In genomic region chr1:59477286-59477685, GRCh38 we compare ENCODE assay signal across 12 cellular contexts.
A peak's percentile ranks its signal among the peaks of the same experiment; 100 is the strongest.
DNase-seq lines count a peak whose midpoint lies in the region; ATAC-seq and TF ChIP-seq lines count a peak whose summit lies in the region.
"Had no signal": no experiment of that assay in that cellular context is flagged by ENCODE, and none has a peak within 500 bp of the region (broad histone marks: within the 10 kb centered on the region; RNA-seq: fewer than 3 reads in every experiment).

No MANE protein-coding gene starts in this region.

- no peaks in the 10 kb centered on the region for H3K9me1 ChIP-seq in IMR-90 (ENCODE audit: insufficient read depth, low read length)

- no peak overlapping the region for H3K4me3 Mint-ChIP-seq in activated CD8-positive, alpha-beta T cell treated with anti-CD3 and anti-CD28 coated beads, Interleukin-2, amount 10 ng/mL, durations not matched to agents 7 days and 5 days
- H3K4me3 Mint-ChIP-seq: brain, nephron, T-cell had no signal

- no peak overlapping the region for H2AK5ac ChIP-seq in IMR-90 (ENCODE audit: low read depth, low read length)

- POLR2A ChIA-PET in IMR-90 (lab: Charles Lee; ENCODE audit: unreplicated experiment), result no interaction called here
- POLR2A ChIA-PET in activated CD8-positive, alpha-beta T cell treated with anti-CD3 and anti-CD28 coated beads, Interleukin-2, amount 10 ng/mL, durations not matched to agents 7 days and 5 days (lab: Charles Lee), result interaction anchor here (0.7 kb wide), 1 partner anchor 88 kb away, joined by 4 read pairs; no protein-coding TSS in a partner anchor

- H3K27me3 ChIP-seq in IMR-90 (ENCODE audit: control insufficient read depth, insufficient read depth, low read length) (no peaks in the 10 kb centered on the region), right lobe of liver (no peaks in the 10 kb centered on the region)

- dilution Hi-C loops in IMR-90 (cut with HindIII; ENCODE audit: low sequenced_read_pairs, unreplicated experiment), result no loop called here

- no peak overlapping the region for H2BK15ac ChIP-seq in IMR-90 (ENCODE audit: low read depth, low read length)

- no peaks in the 10 kb centered on the region; a peak in 1 of 4 replicates for H3K79me1 ChIP-seq in IMR-90 (ENCODE audit: low read depth in 1 of 2, low read length in 2 of 2)

- BruUV-seq in IMR-90 (replicated peaks; lab: Mats Ljungman, UMichigan), result no TSS peak

- H3K4ac ChIP-seq in IMR-90 (ENCODE audit: low read depth, low read length), result no peak overlapping the region

- peak overlapping the region; percentile 37 for H3K27ac Mint-ChIP-seq in activated CD8-positive, alpha-beta T cell treated with anti-CD3 and anti-CD28 coated beads, Interleukin-2, amount 10 ng/mL, durations not matched to agents 7 days and 5 days
- H3K27ac Mint-ChIP-seq: brain, nephron, T-cell had no signal

- peaks cover 19% of the 10 kb centered on the region for H3K4me1 Mint-ChIP-seq in activated CD8-positive, alpha-beta T cell treated with anti-CD3 and anti-CD28 coated beads, Interleukin-2, amount 10 ng/mL, durations not matched to agents 7 days and 5 days (ENCODE audit: low read depth)

- H3K4me1 ChIP-seq in IMR-90 (ENCODE audit: control insufficient read depth, insufficient read depth, low read length), result peaks cover 4% of the 10 kb centered on the region; the same call in 1 of the 2 replicates
- H3K4me1 ChIP-seq in right lobe of liver, result peaks cover 0 to 64% (median 17%) of the 10 kb centered on the region in 4 donors

- H3K36me3 Mint-ChIP-seq in activated CD8-positive, alpha-beta T cell treated with anti-CD3 and anti-CD28 coated beads, Interleukin-2, amount 10 ng/mL, durations not matched to agents 7 days and 5 days (ENCODE audit: low read depth), result peaks cover 3% of the 10 kb centered on the region

- H3K14ac ChIP-seq in IMR-90 (replicated peaks; ENCODE audit: low read depth, low read length), result no peak overlapping the region

- no peak overlapping the region for H2BK120ac ChIP-seq in IMR-90 (ENCODE audit: low read depth, low read length)

- H3K56ac ChIP-seq in IMR-90 (ENCODE audit: extremely low read depth, insufficient read depth, low read length), result no peak overlapping the region

- intact Hi-C loops in IMR-90 (cut with micrococcal nuclease) (no loop called here), right lobe of liver (cut with DNase I) (no loop called here)

- in situ Hi-C loops in IMR-90 (cut with MboI; ENCODE audit: low sequenced_read_pairs), result no loop called here

- ATAC-seq in IMR-90 (ENCODE audit: low read depth), result no peak
- ATAC-seq in activated CD8-positive, alpha-beta T cell treated with anti-CD3 and anti-CD28 coated beads, Interleukin-2, amount 10 ng/mL, durations not matched to agents 7 days and 5 days, result peak; percentile 91
- no peak for ATAC-seq in right lobe of liver
- no peak for ATAC-seq in GM18520 (IDR thresholded peaks at IDR 0.05; ENCODE audit: unreplicated experiment)

- CTCF ChIA-PET in IMR-90 (lab: Yijun Ruan, JAX), result interaction anchor here (0.5 kb wide), 1 partner anchor 331 kb away, joined by 3 read pairs; no protein-coding TSS in a partner anchor
- CTCF ChIA-PET in activated CD8-positive, alpha-beta T cell treated with anti-CD3 and anti-CD28 coated beads, Interleukin-2, amount 10 ng/mL, durations not matched to agents 7 days and 5 days (lab: Charles Lee), result no interaction called here

- H2AFZ ChIP-seq in IMR-90 (replicated peaks; ENCODE audit: low read length, poor library complexity), result no peak overlapping the region

- H4K91ac ChIP-seq in IMR-90 (ENCODE audit: insufficient read depth, low read depth, low read length), result no peak overlapping the region

- no peak overlapping the region for H3K23ac ChIP-seq in IMR-90 (ENCODE audit: low read depth, low read length)

- TF ChIP-seq POLR2A in IMR-90 (IDR thresholded peaks at IDR 0.05; ENCODE audit: low read depth, low read length) (no peak), right lobe of liver (IDR thresholded peaks at IDR 0.05) (no peak)

- no peak overlapping the region for H4K5ac ChIP-seq in IMR-90 (ENCODE audit: low read depth, low read length)

- no peak overlapping the region for H4K8ac ChIP-seq in IMR-90 (ENCODE audit: low read depth in 2 of 2, low read length in 2 of 2)

- no peak overlapping the region for H3K27ac ChIP-seq in IMR-90 (ENCODE audit: insufficient read depth, low read length)
- peak overlapping the region in 2 of 3 donors; percentile 50 to 91 for H3K27ac ChIP-seq in right lobe of liver

- H4K20me1 ChIP-seq in IMR-90 (ENCODE audit: insufficient read depth, low read length), result no peaks in the 10 kb centered on the region

- no CpG with 5 or more reads among the region's 6 CpGs for WGBS in IMR-90 (ENCODE audit: extremely low coverage in 2 of 2, insufficient read length in 1 of 2), 2 experiments
- 87% methylated on average over 5 of the region's 6 CpGs for WGBS in right lobe of liver (ENCODE audit: insufficient coverage, low coverage, low lambda C conversion rate, missing lambda C conversion rate)

- no peak overlapping the region for H3K9ac ChIP-seq in IMR-90 (ENCODE audit: low read depth, low read length)

- no peaks in the 10 kb centered on the region for H3K36me3 ChIP-seq in IMR-90 (ENCODE audit: control insufficient read depth, insufficient read depth, low read length)
- H3K36me3 ChIP-seq in right lobe of liver, result no peaks in the 10 kb centered on the region

- no peak overlapping the region for H2BK5ac ChIP-seq in IMR-90 (ENCODE audit: low read depth, low read length, poor library complexity, severe bottlenecking)

- H2AK9ac ChIP-seq in IMR-90 (replicated peaks; ENCODE audit: low read depth, low read length, poor library complexity), result no peak overlapping the region

- H3K9me3 Mint-ChIP-seq in activated CD8-positive, alpha-beta T cell treated with anti-CD3 and anti-CD28 coated beads, Interleukin-2, amount 10 ng/mL, durations not matched to agents 7 days and 5 days (ENCODE audit: insufficient read depth), result peaks cover 4% of the 10 kb centered on the region
- H3K9me3 Mint-ChIP-seq: T-cell had no signal

- TF ChIP-seq CTCF in IMR-90 (conservative IDR thresholded peaks at IDR 0.05; ENCODE audit: low read depth, low read length) (no peak), right lobe of liver (IDR thresholded peaks at IDR 0.05) (no peak)

- TF ChIP-seq RAD21 in IMR-90 (IDR thresholded peaks at IDR 0.05; ENCODE audit: low read length), result no peak

- H3K27me3 Mint-ChIP-seq in activated CD8-positive, alpha-beta T cell treated with anti-CD3 and anti-CD28 coated beads, Interleukin-2, amount 10 ng/mL, durations not matched to agents 7 days and 5 days (ENCODE audit: low read depth), result no peaks in the 10 kb centered on the region
- H3K27me3 Mint-ChIP-seq: brain, T-cell had no signal

- H3K4me2 ChIP-seq in IMR-90 (ENCODE audit: low read depth, low read length), result no peak overlapping the region

- no peak overlapping the region for H3K18ac ChIP-seq in IMR-90 (ENCODE audit: low read depth, low read length)

- DNase-seq in Ammon's horn (ENCODE audit: low spot score), result peak; percentile 49
- DNase-seq in IMR-90, result peak; percentile 49
- DNase-seq in activated CD8-positive, alpha-beta T cell treated with anti-CD3 and anti-CD28 coated beads, Interleukin-2, amount 10 ng/mL, durations not matched to agents 7 days and 5 days, result peak; percentile 65
- DNase-seq in right lobe of liver, result no peak
- no peak for DNase-seq in NOMO-1 treated with DMSO at 0.1 percent for 48 hours (lab: John Stamatoyannopoulos, UW; ENCODE audit: unreplicated experiment)
- DNase-seq in C1 segment of cervical spinal cord (lab: John Stamatoyannopoulos, UW), result no peak
- no peak for DNase-seq in NCI-H2227 (lab: John Stamatoyannopoulos, UW; ENCODE audit: unreplicated experiment)
- DNase-seq: NCI-H1694, T-cell had no signal

- no peak overlapping the region for H2BK20ac ChIP-seq in IMR-90 (ENCODE audit: low read depth, low read length)

- no peaks in the 10 kb centered on the region for H3K9me3 ChIP-seq in IMR-90 (ENCODE audit: control insufficient read depth, insufficient read depth, low read length)
- H3K9me3 ChIP-seq in right lobe of liver, result no peaks in the 10 kb centered on the region

- H3K4me3 ChIP-seq in IMR-90 (ENCODE audit: insufficient read depth, low read depth, low read length) (no peak overlapping the region), right lobe of liver (no peak overlapping the region)

TF ChIP-seq in IMR-90, 13 proteins besides CTCF, POLR2A, EP300 and RAD21:
- TF ChIP-seq NFE2L2 (IDR thresholded peaks at IDR 0.05; ENCODE audit: low read depth, low read length), result no peak
- TF ChIP-seq MAFK (IDR thresholded peaks at IDR 0.05; ENCODE audit: low read depth, low read length), result no peak
- TF ChIP-seq SMC3 (IDR thresholded peaks at IDR 0.05; ENCODE audit: low read depth, low read length), result no peak
TF ChIP-seq in IMR-90: peak in this region for 0.

Comparison
In these comparisons a context has a peak if more than half of its experiments do, and no peak if none do; other contexts are left out.
1. DNase-seq: peak in Ammon's horn (single experiment), IMR-90 (single experiment) and activated CD8-positive, alpha-beta T cell treated with anti-CD3 and anti-CD28 coated beads, Interleukin-2, amount 10 ng/mL, durations not matched to agents 7 days and 5 days (single experiment); none in right lobe of liver (0 of 3), NOMO-1 treated with DMSO at 0.1 percent for 48 hours (single experiment), C1 segment of cervical spinal cord (0 of 14) and NCI-H2227 (single experiment).